8 cellular contexts compared by ENCODE assay signal in the genomic region with DNA sequence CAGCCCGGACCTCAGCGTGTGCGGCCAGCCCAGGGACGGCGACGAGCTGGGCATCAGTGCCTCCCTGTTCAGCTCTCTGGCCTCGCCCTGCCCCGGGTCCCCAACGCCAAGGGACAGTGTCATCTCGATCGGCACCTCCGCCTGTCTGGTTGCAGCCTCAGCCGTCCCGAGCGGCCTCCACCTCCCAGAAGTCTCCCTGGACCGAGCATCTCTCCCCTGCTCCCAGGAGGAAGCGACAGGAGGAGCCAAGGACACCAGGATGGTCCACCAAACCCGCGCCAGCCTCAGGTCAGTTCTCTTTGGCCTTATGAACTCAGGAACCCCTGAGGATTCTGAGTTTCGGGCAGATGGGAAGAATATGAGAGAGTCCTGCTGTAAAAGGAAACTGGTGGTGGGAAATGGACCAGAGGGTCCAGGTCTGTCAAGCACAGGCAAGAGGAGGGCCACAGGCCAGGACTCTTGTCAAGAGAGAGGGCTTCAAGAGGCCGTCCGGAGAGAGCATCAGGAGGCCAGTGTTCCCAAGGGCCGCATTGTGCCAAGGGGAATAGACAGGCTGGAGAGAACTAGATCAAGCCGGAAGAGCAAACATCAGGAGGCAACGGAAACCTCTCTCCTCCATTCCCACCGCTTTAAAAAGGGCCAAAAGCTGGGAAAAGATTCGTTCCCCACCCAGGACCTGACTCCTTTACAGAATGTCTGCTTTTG. TPM values are rescaled to one million over a fixed set of nuclear protein-coding genes. Genes with fewer than 3 reads are reported as not detected.
A peak's percentile ranks its signal among the peaks of the same experiment; 100 is the strongest.
DNase-seq lines count a peak whose midpoint lies in the region; ATAC-seq and TF ChIP-seq lines count a peak whose summit lies in the region.

No MANE protein-coding gene starts in this region.

- H3K36me3 Mint-ChIP-seq in brain = peaks cover 15% of the 10 kb centered on the region

- H3K4me1 Mint-ChIP-seq in brain = peaks cover 34% of the 10 kb centered on the region

- ATAC-seq in HG03025 (IDR thresholded peaks at IDR 0.05; ENCODE audit: low FRiP score, unreplicated experiment) (peak; percentile 4), GM21723 (IDR thresholded peaks at IDR 0.05; ENCODE audit: unreplicated experiment) (no peak), omental fat pad (ENCODE audit: low FRiP score) (no peak), HG03342 (IDR thresholded peaks at IDR 0.05; ENCODE audit: unreplicated experiment) (no peak), HG02642 (IDR thresholded peaks at IDR 0.05; ENCODE audit: poor library complexity, unreplicated experiment) (no peak)

- no peaks in the 10 kb centered on the region for H3K27me3 ChIP-seq in mucosa of stomach (ENCODE audit: control insufficient read depth, insufficient read depth, low read length)

- TF ChIP-seq CTCF in brain (conservative IDR thresholded peaks at IDR 0.05) (no peak), omental fat pad (IDR thresholded peaks at IDR 0.05) (no peak)

- H3K9me3 Mint-ChIP-seq in brain = no peaks in the 10 kb centered on the region

- no peaks in the 10 kb centered on the region for H3K9me3 ChIP-seq in mucosa of stomach (ENCODE audit: control insufficient read depth, low read length)

- H3K36me3 ChIP-seq in mucosa of stomach (ENCODE audit: control insufficient read depth, insufficient read depth, low read length) = no peaks in the 10 kb centered on the region

- peak overlapping the region; percentile 85 for H3K9ac ChIP-seq in mucosa of stomach (ENCODE audit: low read length)

- H3K4me3 ChIP-seq in mucosa of stomach (ENCODE audit: low read length) = peak overlapping the region; percentile 75

- peak overlapping the region in 4 of 5 experiments; percentile 27 to 69 (median 46) for H3K27ac Mint-ChIP-seq in brain

- H3K4me3 Mint-ChIP-seq in brain = peak overlapping the region; percentile 85 to 97 (median 88)

- DNase-seq in AG08396 (ENCODE audit: low spot score) (peak; percentile 27), omental fat pad (ENCODE audit: low spot score) (no peak)

- peaks cover 6% of the 10 kb centered on the region for H3K27me3 Mint-ChIP-seq in brain

- H3K4me1 ChIP-seq in mucosa of stomach (ENCODE audit: control insufficient read depth, insufficient read depth, low read length) = peaks cover 7% of the 10 kb centered on the region

RNA-seq across cellular contexts. Expression of gene HASPIN, which starts 0.8 kb away (rescaled TPM):
- polyA plus RNA-seq in brain (ENCODE audit: insufficient read depth, low read depth, low replicate concordance) = 5.0 TPM
- total RNA-seq in omental fat pad = under 1 TPM in 3 of 4 donors, not detected in 1; 0.19 to 0.69 (median 0.24) TPM

RNA-seq across cellular contexts. Expression of gene P2RX5, which starts 28.6 kb away (rescaled TPM):
- polyA plus RNA-seq in brain (ENCODE audit: insufficient read depth, low read depth, low replicate concordance) = 3.1 TPM
- total RNA-seq in omental fat pad = 1 to 10 TPM in 1 of 4 donors, under 1 TPM in 3; 0.84 to 2.4 (median 0.94) TPM

RNA-seq across cellular contexts. Expression of gene EMC6, which starts 55.9 kb away (rescaled TPM):
- polyA plus RNA-seq in brain (ENCODE audit: insufficient read depth, low read depth, low replicate concordance) = 46.2 TPM
- 10 to 100 TPM in 3 of 4 donors, 1 to 10 TPM in 1; 9.8 to 19.4 (median 13.0) TPM for total RNA-seq in omental fat pad

RNA-seq across cellular contexts. Expression of gene TAX1BP3, which starts 56.1 kb away (rescaled TPM):
- 85.8 TPM for polyA plus RNA-seq in brain (ENCODE audit: insufficient read depth, low read depth, low replicate concordance)
- total RNA-seq in omental fat pad = 100 to 1,000 TPM in 2 of 4 donors, 10 to 100 TPM in 2; 69.8 to 141 (median 100) TPM
